20 cellular contexts compared by ENCODE assay signal in the genomic region with DNA sequence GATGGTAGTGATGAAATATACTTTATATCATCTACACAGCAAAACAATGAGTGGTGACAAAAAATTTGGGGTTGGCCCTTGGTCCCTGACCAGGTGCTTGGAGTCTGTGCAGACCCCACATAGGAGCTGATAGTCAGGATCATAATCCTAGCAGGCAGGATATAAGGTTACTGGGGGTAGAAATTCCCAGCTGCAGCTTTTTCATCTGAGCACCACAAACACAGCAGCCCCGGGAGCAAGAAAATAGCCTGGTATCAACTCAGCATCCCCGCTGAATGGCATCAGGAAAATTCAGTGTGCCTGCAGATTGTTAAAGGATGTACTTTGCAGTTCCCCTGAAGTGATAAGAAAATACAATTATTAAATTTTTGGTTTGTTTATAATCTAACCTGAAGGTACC. TPM values are rescaled to one million over a fixed set of nuclear protein-coding genes. Genes with fewer than 3 reads are reported as not detected.
A peak's percentile ranks its signal among the peaks of the same experiment; 100 is the strongest.
DNase-seq lines count a peak whose midpoint lies in the region; ATAC-seq and TF ChIP-seq lines count a peak whose summit lies in the region.
"Had no signal": no experiment of that assay in that cellular context is flagged by ENCODE, and none has a peak within 500 bp of the region (broad histone marks: within the 10 kb centered on the region; RNA-seq: fewer than 3 reads in every experiment).

No MANE protein-coding gene starts in this region.

- no peak overlapping the region for H3K9ac ChIP-seq in smooth muscle cell (ENCODE audit: low read depth)
- H3K9ac ChIP-seq: BLaER1 treated with 17β-estradiol and CSF1 and Interleukin-3, amounts not matched to agents 10 nM and 100 nM had no signal

- H3K27ac Mint-ChIP-seq in activated CD8-positive, alpha-beta T cell treated with anti-CD3 and anti-CD28 coated beads, Interleukin-2, amount 10 ng/mL, durations not matched to agents 7 days and 5 days, result peak overlapping the region; percentile 34
- no peak overlapping the region for H3K27ac Mint-ChIP-seq in activated CD8-positive, alpha-beta T cell treated with anti-CD3 and anti-CD28 coated beads for 36 hours
- H3K27ac Mint-ChIP-seq: B cell; CD4-positive, alpha-beta T cell; CD8-positive, alpha-beta T cell had no signal

- CTCF ChIA-PET in activated CD8-positive, alpha-beta T cell treated with anti-CD3 and anti-CD28 coated beads, Interleukin-2, amount 10 ng/mL, durations not matched to agents 7 days and 5 days (lab: Charles Lee), result no interaction called here
- CTCF ChIA-PET in activated CD8-positive, alpha-beta T cell treated with anti-CD3 and anti-CD28 coated beads for 36 hours (lab: Charles Lee), result no interaction called here

- no peaks in the 10 kb centered on the region for H4K20me1 ChIP-seq in osteoblast (ENCODE audit: insufficient read depth, low read length)
- H4K20me1 ChIP-seq in smooth muscle cell (ENCODE audit: low read depth), result no peaks in the 10 kb centered on the region
- H4K20me1 ChIP-seq: BLaER1 treated with 17β-estradiol and CSF1 and Interleukin-3, amounts not matched to agents 10 nM and 100 nM had no signal

- ATAC-seq in activated CD8-positive, alpha-beta T cell treated with anti-CD3 and anti-CD28 coated beads, Interleukin-2, amount 10 ng/mL, durations not matched to agents 7 days and 5 days, result no peak
- no peak for ATAC-seq in activated CD8-positive, alpha-beta T cell treated with anti-CD3 and anti-CD28 coated beads for 36 hours
- ATAC-seq: A549; CD8-positive, alpha-beta T cell; GM12878 had no signal

- no peak overlapping the region for H3K27ac ChIP-seq in osteoblast (ENCODE audit: low read depth, low read length)
- no peak overlapping the region for H3K27ac ChIP-seq in smooth muscle cell (ENCODE audit: low read depth)
- H3K27ac ChIP-seq: 22Rv1; A549; BLaER1 treated with 17β-estradiol and CSF1 and Interleukin-3, amounts not matched to agents 10 nM and 100 nM; C4-2B had no signal

- H3K9me3 Mint-ChIP-seq in activated CD8-positive, alpha-beta T cell treated with anti-CD3 and anti-CD28 coated beads, Interleukin-2, amount 10 ng/mL, durations not matched to agents 7 days and 5 days (ENCODE audit: insufficient read depth), result no peaks in the 10 kb centered on the region
- no peaks in the 10 kb centered on the region for H3K9me3 Mint-ChIP-seq in activated CD8-positive, alpha-beta T cell treated with anti-CD3 and anti-CD28 coated beads for 36 hours
- H3K9me3 Mint-ChIP-seq: CD4-positive, alpha-beta T cell; CD8-positive, alpha-beta T cell had no signal

- no peaks in the 10 kb centered on the region for H3K79me2 ChIP-seq in osteoblast (ENCODE audit: insufficient read depth, low read length)
- H3K79me2 ChIP-seq in smooth muscle cell (ENCODE audit: low read depth), result no peaks in the 10 kb centered on the region

- no peak overlapping the region for H3K4me3 Mint-ChIP-seq in activated CD8-positive, alpha-beta T cell treated with anti-CD3 and anti-CD28 coated beads, Interleukin-2, amount 10 ng/mL, durations not matched to agents 7 days and 5 days
- H3K4me3 Mint-ChIP-seq in activated CD8-positive, alpha-beta T cell treated with anti-CD3 and anti-CD28 coated beads for 36 hours, result no peak overlapping the region
- H3K4me3 Mint-ChIP-seq: B cell; CD4-positive, alpha-beta T cell; CD8-positive, alpha-beta T cell had no signal

- 94% methylated on average over 2 of the region's 2 CpGs for WGBS in smooth muscle cell (ENCODE audit: low lambda C conversion rate)

- H3K4me2 ChIP-seq in osteoblast (ENCODE audit: insufficient read depth, low read length), result no peak overlapping the region
- H3K4me2 ChIP-seq in smooth muscle cell, result no peak overlapping the region
- H3K4me2 ChIP-seq: A549; BLaER1 treated with 17β-estradiol and CSF1 and Interleukin-3, amounts not matched to agents 10 nM and 100 nM had no signal

- no peaks in the 10 kb centered on the region for H3F3A ChIP-seq in smooth muscle cell (ENCODE audit: low read depth)

- H2AFZ ChIP-seq in osteoblast (ENCODE audit: low read length) (no peak overlapping the region), smooth muscle cell (ENCODE audit: low read depth) (no peak overlapping the region)

- DNase-seq in NCI-H2171 treated with DMSO at 0.1 percent for 48 hours (lab: John Stamatoyannopoulos, UW), result peak; percentile 53
- DNase-seq in NCI-H2171 (lab: John Stamatoyannopoulos, UW), result no peak
- DNase-seq in activated CD8-positive, alpha-beta T cell treated with anti-CD3 and anti-CD28 coated beads, Interleukin-2, amount 10 ng/mL, durations not matched to agents 7 days and 5 days, result no peak
- no peak for DNase-seq in activated CD8-positive, alpha-beta T cell treated with anti-CD3 and anti-CD28 coated beads for 36 hours
- peak; percentile 52 for DNase-seq in osteoblast (ENCODE audit: insufficient read length, low spot score, missing footprints)
- DNase-seq in GM03348 (ENCODE audit: low spot score), result no peak
- no peak for DNase-seq in smooth muscle cell (lab: John Stamatoyannopoulos, UW; ENCODE audit: unreplicated experiment)
- DNase-seq: AML-193; Caco-2; Calu3; CD4-positive, alpha-beta T cell; CD8-positive, alpha-beta T cell; DMS79 treated with DMSO at 0.1 percent for 48 hours; GF-D8 had no signal

- H3K4me1 Mint-ChIP-seq in activated CD8-positive, alpha-beta T cell treated with anti-CD3 and anti-CD28 coated beads, Interleukin-2, amount 10 ng/mL, durations not matched to agents 7 days and 5 days (ENCODE audit: low read depth), result no peaks in the 10 kb centered on the region
- H3K4me1 Mint-ChIP-seq in activated CD8-positive, alpha-beta T cell treated with anti-CD3 and anti-CD28 coated beads for 36 hours (ENCODE audit: low read depth), result no peaks in the 10 kb centered on the region
- H3K4me1 Mint-ChIP-seq: B cell had no signal

- H3K36me3 ChIP-seq in osteoblast (ENCODE audit: insufficient read depth, low read length) (peaks cover 9% of the 10 kb centered on the region), smooth muscle cell (ENCODE audit: low read depth) (no peaks in the 10 kb centered on the region)

- no peaks in the 10 kb centered on the region for H3K27me3 ChIP-seq in osteoblast (ENCODE audit: insufficient read depth, low read length)
- no peaks in the 10 kb centered on the region for H3K27me3 ChIP-seq in smooth muscle cell (ENCODE audit: low read depth)
- H3K27me3 ChIP-seq: BLaER1 treated with 17β-estradiol and CSF1 and Interleukin-3, amounts not matched to agents 10 nM and 100 nM had no signal

- no peaks in the 10 kb centered on the region for H3K27me3 Mint-ChIP-seq in activated CD8-positive, alpha-beta T cell treated with anti-CD3 and anti-CD28 coated beads, Interleukin-2, amount 10 ng/mL, durations not matched to agents 7 days and 5 days (ENCODE audit: low read depth)
- no peaks in the 10 kb centered on the region for H3K27me3 Mint-ChIP-seq in activated CD8-positive, alpha-beta T cell treated with anti-CD3 and anti-CD28 coated beads for 36 hours
- H3K27me3 Mint-ChIP-seq: B cell; CD4-positive, alpha-beta T cell had no signal

- POLR2A ChIA-PET in activated CD8-positive, alpha-beta T cell treated with anti-CD3 and anti-CD28 coated beads, Interleukin-2, amount 10 ng/mL, durations not matched to agents 7 days and 5 days (lab: Charles Lee), result no interaction called here
- POLR2A ChIA-PET in activated CD8-positive, alpha-beta T cell treated with anti-CD3 and anti-CD28 coated beads for 36 hours (lab: Charles Lee), result no interaction called here

- H3K4me3 ChIP-seq in osteoblast (ENCODE audit: insufficient read depth, low read length) (no peak overlapping the region), smooth muscle cell (no peak overlapping the region)
- H3K4me3 ChIP-seq: A549; BLaER1 treated with 17β-estradiol and CSF1 and Interleukin-3, amounts not matched to agents 10 nM and 100 nM; GM12878 had no signal

- H3K9me3 ChIP-seq in osteoblast (ENCODE audit: low read depth, low read length) (no peaks in the 10 kb centered on the region), smooth muscle cell (replicated peaks; ENCODE audit: low read depth) (no peaks in the 10 kb centered on the region)
- H3K9me3 ChIP-seq: A549; BLaER1 treated with 17β-estradiol and CSF1 and Interleukin-3, amounts not matched to agents 10 nM and 100 nM; Caco-2 had no signal

- intact Hi-C loops in activated CD8-positive, alpha-beta T cell treated with anti-CD3 and anti-CD28 coated beads for 36 hours (cut with micrococcal nuclease), result no loop called here

- no peak for TF ChIP-seq CTCF in activated CD8-positive, alpha-beta T cell treated with anti-CD3 and anti-CD28 coated beads for 36 hours (IDR thresholded peaks at IDR 0.05)
- TF ChIP-seq CTCF in osteoblast (IDR thresholded peaks at IDR 0.05; ENCODE audit: extremely low read depth, low read depth, low read length) (no peak), smooth muscle cell (IDR thresholded peaks at IDR 0.05; ENCODE audit: borderline replicate concordance, insufficient read depth, poor library complexity, severe bottlenecking) (no peak)

- no peaks in the 10 kb centered on the region for H3K4me1 ChIP-seq in osteoblast (ENCODE audit: insufficient read depth, low read length)
- H3K4me1 ChIP-seq in smooth muscle cell (ENCODE audit: low read depth), result no peaks in the 10 kb centered on the region
- H3K4me1 ChIP-seq: A549, Caco-2 had no signal

- H3K36me3 Mint-ChIP-seq in activated CD8-positive, alpha-beta T cell treated with anti-CD3 and anti-CD28 coated beads, Interleukin-2, amount 10 ng/mL, durations not matched to agents 7 days and 5 days (ENCODE audit: low read depth), result peaks cover 5% of the 10 kb centered on the region
- peaks cover 6% of the 10 kb centered on the region for H3K36me3 Mint-ChIP-seq in activated CD8-positive, alpha-beta T cell treated with anti-CD3 and anti-CD28 coated beads for 36 hours (ENCODE audit: low read depth)

RNA-seq across cellular contexts. Expression of a gene that starts 27.8 kb away (rescaled TPM):
- total RNA-seq in activated CD8-positive, alpha-beta T cell treated with anti-CD3 and anti-CD28 coated beads, Interleukin-2, amount 10 ng/mL, durations not matched to agents 7 days and 5 days, result 10 to 100 TPM; 74.1 to 77.9 TPM
- total RNA-seq in activated CD8-positive, alpha-beta T cell treated with anti-CD3 and anti-CD28 coated beads for 36 hours, result 100 to 1,000 TPM; 135 to 137 TPM
- total RNA-seq in osteoblast (112 and 128 TPM in 2 replicates), smooth muscle cell (64.0 and 75.4 TPM in 2 replicates)
- 51.7 and 57.6 TPM in 2 replicates for polyA plus RNA-seq in smooth muscle cell

Comparison
In these comparisons a context has a peak if more than half of its experiments do, and no peak if none do; other contexts are left out.
1. DNase-seq: peak in NCI-H2171 treated with DMSO at 0.1 percent for 48 hours (single experiment) and osteoblast (single experiment); none in NCI-H2171 (single experiment), activated CD8-positive, alpha-beta T cell treated with anti-CD3 and anti-CD28 coated beads, Interleukin-2, amount 10 ng/mL, durations not matched to agents 7 days and 5 days (single experiment), activated CD8-positive, alpha-beta T cell treated with anti-CD3 and anti-CD28 coated beads for 36 hours (single experiment), GM03348 (single experiment) and smooth muscle cell (single experiment).